8 cellular contexts compared by ENCODE assay signal in genomic region chr9:121640076-121640475, GRCh38.
DNase-seq lines count a peak whose midpoint lies in the region; ATAC-seq and TF ChIP-seq lines count a peak whose summit lies in the region.
"Had no signal": no experiment of that assay in that cellular context is flagged by ENCODE, and none has a peak within 500 bp of the region (broad histone marks: within the 10 kb centered on the region; RNA-seq: fewer than 3 reads in every experiment).

No MANE protein-coding gene starts in this region.

- H3K36me3 ChIP-seq in GM06990 (ENCODE audit: control insufficient read depth, insufficient read depth, low read length), result no peaks in the 10 kb centered on the region

- peak; percentile 51 for TF ChIP-seq CTCF in GM06990 (IDR thresholded peaks at IDR 0.05; ENCODE audit: insufficient read depth, low read length, poor library complexity, severe bottlenecking)
- peak; percentile 73 for TF ChIP-seq CTCF in LNCaP clone FGC (IDR thresholded peaks at IDR 0.05; ENCODE audit: control insufficient read depth, extremely low read depth, insufficient read depth)

- H3K27me3 ChIP-seq in GM06990 (replicated peaks; ENCODE audit: control insufficient read depth, insufficient read depth, low read length), result no peaks in the 10 kb centered on the region; the same call in 1 of the 2 replicates

- no peak overlapping the region for H3K4me3 ChIP-seq in GM06990 (replicated peaks; ENCODE audit: low read depth, low read length)
- no peak overlapping the region for H3K4me3 ChIP-seq in LNCaP clone FGC (ENCODE audit: low read depth, low read length)

- no peak for DNase-seq in GM06990 (ENCODE audit: extremely low read depth, insufficient read length)
- no peak for DNase-seq in LNCaP clone FGC (ENCODE audit: low read depth)
- DNase-seq in amygdala (lab: John Stamatoyannopoulos, UW), result peak in 29 of 56 donors; percentile 6 to 79 (median 42)
- peak; percentile 21 for DNase-seq in iris pigment epithelial cell (ENCODE audit: low read depth)
- peak in 2 of 3 donors; percentile 15 to 20 for DNase-seq in stimulated activated CD4-positive, alpha-beta T cell treated with anti-CD3 and anti-CD28 coated beads, TNF-alpha, amount 100 ng/mL, for 48 hours (ENCODE audit: low read depth in 3 of 3)
- no peak for DNase-seq in stimulated activated naive CD4-positive, alpha-beta T cell (lab: John Stamatoyannopoulos, UW)

- ATAC-seq in GM19023 (IDR thresholded peaks at IDR 0.05; ENCODE audit: unreplicated experiment), result no peak
- ATAC-seq: naive thymus-derived CD4-positive, alpha-beta T cell had no signal

Comparison
In these comparisons a context has a peak if more than half of its experiments do, and no peak if none do; other contexts are left out.
1. DNase-seq: peak in amygdala (29 of 56), iris pigment epithelial cell (single experiment) and stimulated activated CD4-positive, alpha-beta T cell treated with anti-CD3 and anti-CD28 coated beads, TNF-alpha, amount 100 ng/mL, for 48 hours (2 of 3); none in GM06990 (single experiment), LNCaP clone FGC (single experiment) and stimulated activated naive CD4-positive, alpha-beta T cell (0 of 6).